Comparison of ENCODE assay signal across 8 cellular contexts in genomic region chr19:39402417-39403297, GRCh38.
A peak's percentile ranks its signal among the peaks of the same experiment; 100 is the strongest.
DNase-seq lines count a peak whose midpoint lies in the region; ATAC-seq lines count a peak whose summit lies in the region.

No MANE protein-coding gene starts in this region.

- peaks cover 58 to 59% of the 10 kb centered on the region in 2 donors for H3K4me1 Mint-ChIP-seq in effector memory CD8-positive, alpha-beta T cell (ENCODE audit: low read depth in 2 of 2)
- peaks cover 49% of the 10 kb centered on the region for H3K4me1 Mint-ChIP-seq in memory B cell

- H3K4me3 Mint-ChIP-seq in effector memory CD8-positive, alpha-beta T cell, result peak overlapping the region; percentile 87 to 99
- H3K4me3 Mint-ChIP-seq in memory B cell, result peak overlapping the region; percentile 96

- peak; percentile 21 for ATAC-seq in HG03025 (IDR thresholded peaks at IDR 0.05; ENCODE audit: low FRiP score, unreplicated experiment)
- ATAC-seq in effector memory CD8-positive, alpha-beta T cell (replicated peaks), result no peak
- ATAC-seq in memory B cell (ENCODE audit: low read depth), result peak; percentile 12
- no peak for ATAC-seq in GM21390 (IDR thresholded peaks at IDR 0.05; ENCODE audit: unreplicated experiment)

- no peaks in the 10 kb centered on the region for H3K9me3 Mint-ChIP-seq in effector memory CD8-positive, alpha-beta T cell
- H3K9me3 Mint-ChIP-seq in memory B cell, result no peaks in the 10 kb centered on the region

- DNase-seq in NK-92 treated with Interleukin-12 subunit alpha and Interleukin-12 subunit beta, amount 100 ng/mL, for 24 hours (lab: John Stamatoyannopoulos, UW), result peak; percentile 88
- DNase-seq in activated CD8-positive, alpha-beta memory T cell treated with anti-CD3 and anti-CD28 coated beads for 48 hours (ENCODE audit: low read depth in 2 of 3, low spot score in 2 of 3), result peak in 2 of 3 experiments; percentile 63 to 66
- DNase-seq in effector memory CD8-positive, alpha-beta T cell, result peak; percentile 73 to 79 (median 77)
- peak; percentile 81 to 87 for DNase-seq in memory B cell (ENCODE audit: low spot score in 2 of 2)
- peak; percentile 70 to 80 (median 72) for DNase-seq in stimulated activated CD4-positive, alpha-beta T cell treated with anti-CD3 and anti-CD28 coated beads, TNF-alpha, amount 100 ng/mL, for 4 hours (ENCODE audit: low read depth in 3 of 3)

- peak overlapping the region; percentile 60; the same call in 1 of the 2 replicates for H3K4me3 ChIP-seq in GM08714 (ENCODE audit: low read length)

- H3K27ac Mint-ChIP-seq in effector memory CD8-positive, alpha-beta T cell, result peak overlapping the region; percentile 100
- peak overlapping the region; percentile 96 for H3K27ac Mint-ChIP-seq in memory B cell

- H3K36me3 Mint-ChIP-seq in effector memory CD8-positive, alpha-beta T cell (ENCODE audit: insufficient read depth), result peaks cover 85% of the 10 kb centered on the region
- H3K36me3 Mint-ChIP-seq in memory B cell, result peaks cover 7% of the 10 kb centered on the region

- H3K27me3 Mint-ChIP-seq in effector memory CD8-positive, alpha-beta T cell, result no peaks in the 10 kb centered on the region
- no peaks in the 10 kb centered on the region for H3K27me3 Mint-ChIP-seq in memory B cell

Comparison
In these comparisons a context has a peak if more than half of its experiments do, and no peak if none do; other contexts are left out.
1. ATAC-seq: peak in HG03025 (single experiment) and memory B cell (single experiment); none in effector memory CD8-positive, alpha-beta T cell (single experiment) and GM21390 (single experiment).
2. Peak in every context shown above with its lines, with median percentiles within 50 percentile points of each other: DNase-seq.